1 cellular context compared by ENCODE assay signal in genomic region chr1:205326812-205327466, GRCh38.
TF ChIP-seq lines count a peak whose summit lies in the region.

No MANE protein-coding gene starts in this region.

TF ChIP-seq in K562, 482 proteins besides CTCF, POLR2A, EP300 and RAD21 (continued from another document):
- TF ChIP-seq, protein P1, sequence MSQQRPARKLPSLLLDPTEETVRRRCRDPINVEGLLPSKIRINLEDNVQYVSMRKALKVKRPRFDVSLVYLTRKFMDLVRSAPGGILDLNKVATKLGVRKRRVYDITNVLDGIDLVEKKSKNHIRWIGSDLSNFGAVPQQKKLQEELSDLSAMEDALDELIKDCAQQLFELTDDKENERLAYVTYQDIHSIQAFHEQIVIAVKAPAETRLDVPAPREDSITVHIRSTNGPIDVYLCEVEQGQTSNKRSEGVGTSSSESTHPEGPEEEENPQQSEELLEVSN (IDR thresholded peaks at IDR 0.05; ENCODE audit: borderline replicate concordance in 1 of 2, extremely low read depth in 1 of 2, insufficient read depth in 1 of 2, insufficient read length in 1 of 2, low read depth in 1 of 2, low read length in 1 of 2, poor library complexity in 1 of 2, severe bottlenecking in 1 of 2), result no peak
- no peak for TF ChIP-seq CREM (IDR thresholded peaks at IDR 0.05; ENCODE audit: low read depth)
- TF ChIP-seq COPS2 (conservative IDR thresholded peaks at IDR 0.05), result no peak
- no peak for TF ChIP-seq POLR3G (IDR thresholded peaks at IDR 0.05; ENCODE audit: extremely low read depth, insufficient read length, insufficient replicate concordance)
- no peak for TF ChIP-seq DDX20 (tag; IDR thresholded peaks at IDR 0.05; ENCODE audit: low read depth)
- TF ChIP-seq EP400 (IDR thresholded peaks at IDR 0.05), result no peak
- TF ChIP-seq HES1 (IDR thresholded peaks at IDR 0.05; ENCODE audit: low read depth), result no peak
- TF ChIP-seq, protein P2, sequence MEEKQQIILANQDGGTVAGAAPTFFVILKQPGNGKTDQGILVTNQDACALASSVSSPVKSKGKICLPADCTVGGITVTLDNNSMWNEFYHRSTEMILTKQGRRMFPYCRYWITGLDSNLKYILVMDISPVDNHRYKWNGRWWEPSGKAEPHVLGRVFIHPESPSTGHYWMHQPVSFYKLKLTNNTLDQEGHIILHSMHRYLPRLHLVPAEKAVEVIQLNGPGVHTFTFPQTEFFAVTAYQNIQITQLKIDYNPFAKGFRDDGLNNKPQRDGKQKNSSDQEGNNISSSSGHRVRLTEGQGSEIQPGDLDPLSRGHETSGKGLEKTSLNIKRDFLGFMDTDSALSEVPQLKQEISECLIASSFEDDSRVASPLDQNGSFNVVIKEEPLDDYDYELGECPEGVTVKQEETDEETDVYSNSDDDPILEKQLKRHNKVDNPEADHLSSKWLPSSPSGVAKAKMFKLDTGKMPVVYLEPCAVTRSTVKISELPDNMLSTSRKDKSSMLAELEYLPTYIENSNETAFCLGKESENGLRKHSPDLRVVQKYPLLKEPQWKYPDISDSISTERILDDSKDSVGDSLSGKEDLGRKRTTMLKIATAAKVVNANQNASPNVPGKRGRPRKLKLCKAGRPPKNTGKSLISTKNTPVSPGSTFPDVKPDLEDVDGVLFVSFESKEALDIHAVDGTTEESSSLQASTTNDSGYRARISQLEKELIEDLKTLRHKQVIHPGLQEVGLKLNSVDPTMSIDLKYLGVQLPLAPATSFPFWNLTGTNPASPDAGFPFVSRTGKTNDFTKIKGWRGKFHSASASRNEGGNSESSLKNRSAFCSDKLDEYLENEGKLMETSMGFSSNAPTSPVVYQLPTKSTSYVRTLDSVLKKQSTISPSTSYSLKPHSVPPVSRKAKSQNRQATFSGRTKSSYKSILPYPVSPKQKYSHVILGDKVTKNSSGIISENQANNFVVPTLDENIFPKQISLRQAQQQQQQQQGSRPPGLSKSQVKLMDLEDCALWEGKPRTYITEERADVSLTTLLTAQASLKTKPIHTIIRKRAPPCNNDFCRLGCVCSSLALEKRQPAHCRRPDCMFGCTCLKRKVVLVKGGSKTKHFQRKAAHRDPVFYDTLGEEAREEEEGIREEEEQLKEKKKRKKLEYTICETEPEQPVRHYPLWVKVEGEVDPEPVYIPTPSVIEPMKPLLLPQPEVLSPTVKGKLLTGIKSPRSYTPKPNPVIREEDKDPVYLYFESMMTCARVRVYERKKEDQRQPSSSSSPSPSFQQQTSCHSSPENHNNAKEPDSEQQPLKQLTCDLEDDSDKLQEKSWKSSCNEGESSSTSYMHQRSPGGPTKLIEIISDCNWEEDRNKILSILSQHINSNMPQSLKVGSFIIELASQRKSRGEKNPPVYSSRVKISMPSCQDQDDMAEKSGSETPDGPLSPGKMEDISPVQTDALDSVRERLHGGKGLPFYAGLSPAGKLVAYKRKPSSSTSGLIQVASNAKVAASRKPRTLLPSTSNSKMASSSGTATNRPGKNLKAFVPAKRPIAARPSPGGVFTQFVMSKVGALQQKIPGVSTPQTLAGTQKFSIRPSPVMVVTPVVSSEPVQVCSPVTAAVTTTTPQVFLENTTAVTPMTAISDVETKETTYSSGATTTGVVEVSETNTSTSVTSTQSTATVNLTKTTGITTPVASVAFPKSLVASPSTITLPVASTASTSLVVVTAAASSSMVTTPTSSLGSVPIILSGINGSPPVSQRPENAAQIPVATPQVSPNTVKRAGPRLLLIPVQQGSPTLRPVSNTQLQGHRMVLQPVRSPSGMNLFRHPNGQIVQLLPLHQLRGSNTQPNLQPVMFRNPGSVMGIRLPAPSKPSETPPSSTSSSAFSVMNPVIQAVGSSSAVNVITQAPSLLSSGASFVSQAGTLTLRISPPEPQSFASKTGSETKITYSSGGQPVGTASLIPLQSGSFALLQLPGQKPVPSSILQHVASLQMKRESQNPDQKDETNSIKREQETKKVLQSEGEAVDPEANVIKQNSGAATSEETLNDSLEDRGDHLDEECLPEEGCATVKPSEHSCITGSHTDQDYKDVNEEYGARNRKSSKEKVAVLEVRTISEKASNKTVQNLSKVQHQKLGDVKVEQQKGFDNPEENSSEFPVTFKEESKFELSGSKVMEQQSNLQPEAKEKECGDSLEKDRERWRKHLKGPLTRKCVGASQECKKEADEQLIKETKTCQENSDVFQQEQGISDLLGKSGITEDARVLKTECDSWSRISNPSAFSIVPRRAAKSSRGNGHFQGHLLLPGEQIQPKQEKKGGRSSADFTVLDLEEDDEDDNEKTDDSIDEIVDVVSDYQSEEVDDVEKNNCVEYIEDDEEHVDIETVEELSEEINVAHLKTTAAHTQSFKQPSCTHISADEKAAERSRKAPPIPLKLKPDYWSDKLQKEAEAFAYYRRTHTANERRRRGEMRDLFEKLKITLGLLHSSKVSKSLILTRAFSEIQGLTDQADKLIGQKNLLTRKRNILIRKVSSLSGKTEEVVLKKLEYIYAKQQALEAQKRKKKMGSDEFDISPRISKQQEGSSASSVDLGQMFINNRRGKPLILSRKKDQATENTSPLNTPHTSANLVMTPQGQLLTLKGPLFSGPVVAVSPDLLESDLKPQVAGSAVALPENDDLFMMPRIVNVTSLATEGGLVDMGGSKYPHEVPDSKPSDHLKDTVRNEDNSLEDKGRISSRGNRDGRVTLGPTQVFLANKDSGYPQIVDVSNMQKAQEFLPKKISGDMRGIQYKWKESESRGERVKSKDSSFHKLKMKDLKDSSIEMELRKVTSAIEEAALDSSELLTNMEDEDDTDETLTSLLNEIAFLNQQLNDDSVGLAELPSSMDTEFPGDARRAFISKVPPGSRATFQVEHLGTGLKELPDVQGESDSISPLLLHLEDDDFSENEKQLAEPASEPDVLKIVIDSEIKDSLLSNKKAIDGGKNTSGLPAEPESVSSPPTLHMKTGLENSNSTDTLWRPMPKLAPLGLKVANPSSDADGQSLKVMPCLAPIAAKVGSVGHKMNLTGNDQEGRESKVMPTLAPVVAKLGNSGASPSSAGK (IDR thresholded peaks at IDR 0.05), result no peak
- TF ChIP-seq SP2 (IDR thresholded peaks at IDR 0.05; ENCODE audit: extremely low read depth, low read depth, low read length, poor library complexity, severe bottlenecking), result no peak
- TF ChIP-seq HOXB6 (CRISPR knock-in tag; IDR thresholded peaks at IDR 0.05; ENCODE audit: borderline replicate concordance), result no peak
- TF ChIP-seq FOXK1 (CRISPR knock-in tag; IDR thresholded peaks at IDR 0.05; ENCODE audit: borderline replicate concordance), result no peak
- 0 out of 2 replicates have a peak, but pooled peaks have one; percentile 66 for TF ChIP-seq ZNF197 (CRISPR knock-in tag; IDR thresholded peaks at IDR 0.05; ENCODE audit: low read depth)
- no peak for TF ChIP-seq ZNF444 (CRISPR knock-in tag; IDR thresholded peaks at IDR 0.05)
- no peak; the same call in 1 of the 2 replicates for TF ChIP-seq RNF2 (IDR thresholded peaks at IDR 0.05)
- TF ChIP-seq YBX1 (IDR thresholded peaks at IDR 0.05), result no peak
- TF ChIP-seq TBL1XR1 (IDR thresholded peaks at IDR 0.05; ENCODE audit: low read length in 2 of 2), result 0 out of 4 replicates have a peak, but pooled peaks of 1 of the 2 experiments have one; percentile 51
- no peak for TF ChIP-seq RUNX1 (IDR thresholded peaks at IDR 0.05; ENCODE audit: low read depth)
- TF ChIP-seq CEBPG (CRISPR knock-in tag; IDR thresholded peaks at IDR 0.05), result no peak
- TF ChIP-seq CEBPG (tag; conservative IDR thresholded peaks at IDR 0.05 in 1 of 2, IDR thresholded peaks at IDR 0.05 in 1 of 2), result no peak
- TF ChIP-seq, protein P3, sequence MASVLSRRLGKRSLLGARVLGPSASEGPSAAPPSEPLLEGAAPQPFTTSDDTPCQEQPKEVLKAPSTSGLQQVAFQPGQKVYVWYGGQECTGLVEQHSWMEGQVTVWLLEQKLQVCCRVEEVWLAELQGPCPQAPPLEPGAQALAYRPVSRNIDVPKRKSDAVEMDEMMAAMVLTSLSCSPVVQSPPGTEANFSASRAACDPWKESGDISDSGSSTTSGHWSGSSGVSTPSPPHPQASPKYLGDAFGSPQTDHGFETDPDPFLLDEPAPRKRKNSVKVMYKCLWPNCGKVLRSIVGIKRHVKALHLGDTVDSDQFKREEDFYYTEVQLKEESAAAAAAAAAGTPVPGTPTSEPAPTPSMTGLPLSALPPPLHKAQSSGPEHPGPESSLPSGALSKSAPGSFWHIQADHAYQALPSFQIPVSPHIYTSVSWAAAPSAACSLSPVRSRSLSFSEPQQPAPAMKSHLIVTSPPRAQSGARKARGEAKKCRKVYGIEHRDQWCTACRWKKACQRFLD (CRISPR knock-in tag; IDR thresholded peaks at IDR 0.05), result peak; percentile 63; the same call in 1 of the 2 replicates
- TF ChIP-seq ZNF668 (CRISPR knock-in tag; IDR thresholded peaks at IDR 0.05), result no peak
- TF ChIP-seq HDAC6 (IDR thresholded peaks at IDR 0.05; ENCODE audit: low read depth, low read length), result no peak
- TF ChIP-seq ZNF347 (CRISPR knock-in tag; IDR thresholded peaks at IDR 0.05; ENCODE audit: low read depth), result no peak
- no peak for TF ChIP-seq MBD2 (IDR thresholded peaks at IDR 0.05; ENCODE audit: borderline replicate concordance, low read depth)
- peak; percentile 89 for TF ChIP-seq CBFA2T3 (IDR thresholded peaks at IDR 0.05)
- TF ChIP-seq CEBPZ (IDR thresholded peaks at IDR 0.05; ENCODE audit: borderline replicate concordance, low read depth, low read length), result no peak
- TF ChIP-seq MAFG (tag; conservative IDR thresholded peaks at IDR 0.05), result no peak
- TF ChIP-seq ZBTB34 (CRISPR knock-in tag; IDR thresholded peaks at IDR 0.05), result no peak
- TF ChIP-seq, protein P4, sequence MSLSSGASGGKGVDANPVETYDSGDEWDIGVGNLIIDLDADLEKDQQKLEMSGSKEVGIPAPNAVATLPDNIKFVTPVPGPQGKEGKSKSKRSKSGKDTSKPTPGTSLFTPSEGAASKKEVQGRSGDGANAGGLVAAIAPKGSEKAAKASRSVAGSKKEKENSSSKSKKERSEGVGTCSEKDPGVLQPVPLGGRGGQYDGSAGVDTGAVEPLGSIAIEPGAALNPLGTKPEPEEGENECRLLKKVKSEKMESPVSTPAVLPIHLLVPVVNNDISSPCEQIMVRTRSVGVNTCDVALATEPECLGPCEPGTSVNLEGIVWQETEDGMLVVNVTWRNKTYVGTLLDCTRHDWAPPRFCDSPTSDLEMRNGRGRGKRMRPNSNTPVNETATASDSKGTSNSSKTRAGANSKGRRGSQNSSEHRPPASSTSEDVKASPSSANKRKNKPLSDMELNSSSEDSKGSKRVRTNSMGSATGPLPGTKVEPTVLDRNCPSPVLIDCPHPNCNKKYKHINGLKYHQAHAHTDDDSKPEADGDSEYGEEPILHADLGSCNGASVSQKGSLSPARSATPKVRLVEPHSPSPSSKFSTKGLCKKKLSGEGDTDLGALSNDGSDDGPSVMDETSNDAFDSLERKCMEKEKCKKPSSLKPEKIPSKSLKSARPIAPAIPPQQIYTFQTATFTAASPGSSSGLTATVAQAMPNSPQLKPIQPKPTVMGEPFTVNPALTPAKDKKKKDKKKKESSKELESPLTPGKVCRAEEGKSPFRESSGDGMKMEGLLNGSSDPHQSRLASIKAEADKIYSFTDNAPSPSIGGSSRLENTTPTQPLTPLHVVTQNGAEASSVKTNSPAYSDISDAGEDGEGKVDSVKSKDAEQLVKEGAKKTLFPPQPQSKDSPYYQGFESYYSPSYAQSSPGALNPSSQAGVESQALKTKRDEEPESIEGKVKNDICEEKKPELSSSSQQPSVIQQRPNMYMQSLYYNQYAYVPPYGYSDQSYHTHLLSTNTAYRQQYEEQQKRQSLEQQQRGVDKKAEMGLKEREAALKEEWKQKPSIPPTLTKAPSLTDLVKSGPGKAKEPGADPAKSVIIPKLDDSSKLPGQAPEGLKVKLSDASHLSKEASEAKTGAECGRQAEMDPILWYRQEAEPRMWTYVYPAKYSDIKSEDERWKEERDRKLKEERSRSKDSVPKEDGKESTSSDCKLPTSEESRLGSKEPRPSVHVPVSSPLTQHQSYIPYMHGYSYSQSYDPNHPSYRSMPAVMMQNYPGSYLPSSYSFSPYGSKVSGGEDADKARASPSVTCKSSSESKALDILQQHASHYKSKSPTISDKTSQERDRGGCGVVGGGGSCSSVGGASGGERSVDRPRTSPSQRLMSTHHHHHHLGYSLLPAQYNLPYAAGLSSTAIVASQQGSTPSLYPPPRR (CRISPR knock-in tag; IDR thresholded peaks at IDR 0.05; ENCODE audit: borderline replicate concordance), result no peak
- 0 out of 2 replicates have a peak, but pooled peaks have one; percentile 57 for TF ChIP-seq SMAD3 (CRISPR knock-in tag; conservative IDR thresholded peaks at IDR 0.05)
- peak; percentile 15; the same call in 1 of the 2 replicates for TF ChIP-seq NFIC (IDR thresholded peaks at IDR 0.05)
